ENCODE assay signal across 9 cellular contexts in the genomic region with DNA sequence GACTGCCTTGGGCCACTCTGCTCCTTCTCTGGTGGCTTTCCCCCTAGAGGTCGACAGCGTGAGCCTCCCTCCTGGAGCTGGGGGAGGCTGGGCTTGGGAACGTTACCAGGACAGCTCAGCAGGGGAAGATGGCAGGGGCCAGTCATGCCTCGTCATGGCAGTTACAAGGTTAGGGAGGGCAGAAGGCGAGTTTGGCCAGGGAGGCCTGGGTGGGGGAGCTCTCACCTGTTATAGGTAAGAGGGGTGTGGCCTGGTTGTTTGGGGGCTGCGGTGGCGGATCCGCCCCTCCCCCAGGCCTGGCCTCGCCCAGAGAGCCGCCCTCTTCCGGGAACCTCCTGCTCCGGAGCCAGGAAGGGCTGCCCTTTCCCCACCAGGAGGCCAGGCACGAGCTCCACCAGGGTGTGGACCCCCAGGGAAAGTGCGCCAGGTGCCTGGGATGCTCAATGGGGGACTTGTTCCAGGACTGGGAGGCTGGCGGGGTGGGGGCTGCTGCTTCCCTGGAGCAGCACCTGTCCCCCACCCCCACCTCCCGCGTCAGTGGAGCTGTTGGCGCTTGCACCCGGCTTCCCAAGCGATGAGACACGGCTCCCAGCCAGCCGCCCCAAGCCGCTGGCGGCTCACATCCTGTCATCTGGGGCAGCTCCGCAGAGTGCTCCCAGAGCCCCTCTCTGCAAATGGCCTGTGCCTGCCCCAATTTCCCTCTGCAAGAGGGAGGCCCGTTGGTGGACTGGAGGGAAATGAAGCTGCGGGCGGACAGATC. TPM values are rescaled to one million over a fixed set of nuclear protein-coding genes. Genes with fewer than 3 reads are reported as not detected.
DNase-seq lines count a peak whose midpoint lies in the region; ATAC-seq, FAIRE-seq and TF ChIP-seq lines count a peak whose summit lies in the region.
"Had no signal": no experiment of that assay in that cellular context is flagged by ENCODE, and none has a peak within 500 bp of the region (broad histone marks: within the 10 kb centered on the region; RNA-seq: fewer than 3 reads in every experiment).

No MANE protein-coding gene starts in this region.

- H3K27me3 ChIP-seq in BE2C, result no peaks in the 10 kb centered on the region
- H3K27me3 ChIP-seq in lower lobe of right lung (ENCODE audit: low read depth), result peaks cover 20% of the 10 kb centered on the region

- TF ChIP-seq CTCF in BE2C (IDR thresholded peaks at IDR 0.05; ENCODE audit: low read depth, low read length) (0 out of 2 replicates have a peak, but pooled peaks have one; percentile 9), lower lobe of right lung (IDR thresholded peaks at IDR 0.05) (no peak)

- H3K4me3 ChIP-seq in BE2C (ENCODE audit: low read depth, low read length) (peak overlapping the region; percentile 46), lower lobe of right lung (peak overlapping the region; percentile 14)

- peaks cover 13% of the 10 kb centered on the region for H3K4me1 ChIP-seq in BE2C
- peaks cover 12% of the 10 kb centered on the region for H3K4me1 ChIP-seq in lower lobe of right lung

- H3K27ac ChIP-seq in lower lobe of right lung, result no peak overlapping the region

- TF ChIP-seq POLR2A in GM12892 (IDR thresholded peaks at IDR 0.05; ENCODE audit: low read depth, low read length), result no peak

- ATAC-seq in lower lobe of right lung (peak; percentile 42 to 43), GM21786 (IDR thresholded peaks at IDR 0.05; ENCODE audit: unreplicated experiment) (no peak)

- no peaks in the 10 kb centered on the region; the same call in 1 of the 2 replicates for H3K9me3 ChIP-seq in BE2C
- H3K9me3 ChIP-seq in lower lobe of right lung, result no peaks in the 10 kb centered on the region

- FAIRE-seq in GM12892 (lab: Jason Lieb, UNC), result no peak

- intact Hi-C loops in lower lobe of right lung (cut with DNase I), result no loop called here

- no peak for DNase-seq in BE2C
- peak; percentile 43 for DNase-seq in NCI-H1092 (lab: John Stamatoyannopoulos, UW)
- DNase-seq in dermis blood vessel endothelial cell, result peak; percentile 11
- no peak for DNase-seq in lower lobe of right lung
- DNase-seq in NCI-H510A (lab: John Stamatoyannopoulos, UW), result no peak
- DNase-seq in GM12892 (ENCODE audit: insufficient read length), result no peak
- DNase-seq in T1000 (lab: John Stamatoyannopoulos, UW), result no peak
- DNase-seq: Kasumi-1 had no signal

- H3K36me3 ChIP-seq in BE2C (no peaks in the 10 kb centered on the region), lower lobe of right lung (no peaks in the 10 kb centered on the region)

RNA-seq across cellular contexts. Expression of a gene that starts 23.6 kb away (rescaled TPM):
- 0.93 TPM for polyA plus RNA-seq in BE2C (2012; ENCODE audit: insufficient read depth, insufficient read length, low read depth)
- total RNA-seq in dermis blood vessel endothelial cell (0.19 and 0.85 TPM in 2 replicates), lower lobe of right lung (2.2 TPM)
- not detected for polyA plus RNA-seq in GM12892 (2012; ENCODE audit: missing spikeins)

Comparison
In these comparisons a context has a peak if more than half of its experiments do, and no peak if none do; other contexts are left out.
1. DNase-seq: peak in NCI-H1092 (single experiment) and dermis blood vessel endothelial cell (single experiment); none in BE2C (single experiment), lower lobe of right lung (single experiment), NCI-H510A (single experiment), GM12892 (single experiment) and T1000 (single experiment).